In the genomic region with DNA sequence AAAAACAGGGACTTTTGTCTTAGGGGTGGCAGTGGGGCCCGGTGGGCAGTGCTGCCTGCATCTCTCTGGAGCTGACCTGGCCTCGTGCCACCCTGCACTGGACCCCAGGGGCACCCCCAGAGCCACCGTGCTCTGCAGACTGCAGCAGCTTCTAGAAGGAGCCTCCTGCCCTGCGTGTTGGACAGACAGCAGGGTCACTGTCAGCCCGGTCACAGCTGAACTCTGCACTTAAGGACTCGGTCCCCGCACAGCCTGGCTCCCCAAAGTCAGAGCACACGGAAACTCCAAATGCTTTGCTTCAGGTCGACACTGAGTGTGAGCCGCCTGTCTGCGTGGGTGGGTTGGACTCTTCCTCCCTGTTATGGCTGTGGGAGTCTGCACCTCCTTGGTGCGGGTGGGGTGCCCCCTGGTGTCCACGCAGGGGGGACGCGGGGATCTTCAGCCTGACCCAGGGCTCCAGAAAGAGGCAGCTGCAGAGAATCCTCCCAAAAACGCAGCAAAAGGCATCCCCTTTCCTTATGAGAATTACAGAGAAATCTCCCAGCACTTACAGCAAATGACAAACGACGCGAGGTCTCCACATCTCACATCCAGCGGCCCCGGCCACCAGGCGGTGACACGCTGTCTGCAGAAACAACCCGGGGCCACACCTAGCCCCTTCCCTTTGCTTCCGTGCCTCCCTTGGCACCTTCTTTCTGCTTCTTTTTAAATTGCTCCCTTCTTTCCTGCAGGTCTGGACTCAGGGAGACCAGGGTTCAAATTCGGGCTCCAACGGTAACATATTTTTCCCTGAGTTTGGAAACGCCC, we compare ENCODE assay signal across 8 cellular contexts. TPM values are rescaled to one million over a fixed set of nuclear protein-coding genes. Genes with fewer than 3 reads are reported as not detected.
DNase-seq lines count a peak whose midpoint lies in the region; ATAC-seq lines count a peak whose summit lies in the region.

No MANE protein-coding gene starts in this region.

- ATAC-seq in GM18519 (IDR thresholded peaks at IDR 0.05; ENCODE audit: low FRiP score, unreplicated experiment): no peak
- no peak for ATAC-seq in HG03378 (IDR thresholded peaks at IDR 0.05; ENCODE audit: unreplicated experiment)

- DNase-seq in Ammon's horn (ENCODE audit: low spot score) (peak; percentile 70), HT-29 (ENCODE audit: low spot score) (peak; percentile 26), hippocampal formation (lab: John Stamatoyannopoulos, UW) (peak; percentile 10 to 51), posterior vena cava (ENCODE audit: low spot score) (no peak)
- DNase-seq in activated T-cell treated with anti-CD3 and anti-CD28 coated beads, Interleukin-2, amount 50 U/mL, for 48 hours: peak; percentile 43 to 51
- peak; percentile 23 to 35 for DNase-seq in stimulated activated CD4-positive, alpha-beta T cell treated with anti-CD3 and anti-CD28 coated beads, Interleukin-2, amount 100 ng/mL, for 48 hours

- intact Hi-C loops in posterior vena cava (cut with DNase I): loop anchor here in 1 of 2 donors (10.0 kb wide), 1 partner anchor 1679 kb away; no protein-coding TSS in a partner anchor

RNA-seq across cellular contexts. Expression of a gene that starts 36.3 kb away (rescaled TPM):
- total RNA-seq in HT-29 (2014; rRNA removed; shearing (Covaris generic)): not detected in 2 replicates
- 1 to 10 TPM in 1 of 2 donors, under 1 TPM in 1; 0.24 to 1.7 TPM for total RNA-seq in posterior vena cava
